ENCODE assay signal across 8 cellular contexts in genomic region chr11:103028304-103029020, GRCh38.
DNase-seq lines count a peak whose midpoint lies in the region; ATAC-seq lines count a peak whose summit lies in the region.
"Not testable (repeated sequence)": the region's sequence is repeated elsewhere in the genome, so short reads cannot be mapped to it uniquely, and the experiment has no call there.

No MANE protein-coding gene starts in this region.

- H3K27me3 Mint-ChIP-seq in activated naive CD8-positive, alpha-beta T cell treated with anti-CD3 and anti-CD28 coated beads, Interleukin-2, amount 50 U/mL, for 24 hours = not testable (repeated sequence)

- H3K4me1 Mint-ChIP-seq in activated naive CD8-positive, alpha-beta T cell treated with anti-CD3 and anti-CD28 coated beads, Interleukin-2, amount 50 U/mL, for 24 hours = peaks cover 23% of the 10 kb centered on the region

- H3K36me3 Mint-ChIP-seq in activated naive CD8-positive, alpha-beta T cell treated with anti-CD3 and anti-CD28 coated beads, Interleukin-2, amount 50 U/mL, for 24 hours (ENCODE audit: low read depth) = not testable (repeated sequence)

- H3K4me3 Mint-ChIP-seq in activated naive CD8-positive, alpha-beta T cell treated with anti-CD3 and anti-CD28 coated beads, Interleukin-2, amount 50 U/mL, for 24 hours = not testable (repeated sequence)

- DNase-seq in CD1c-positive myeloid dendritic cell (ENCODE audit: extremely low spot score) = peak; percentile 17
- DNase-seq in activated naive CD8-positive, alpha-beta T cell treated with anti-CD3 and anti-CD28 coated beads, Interleukin-2, amount 50 U/mL, for 24 hours = not testable (repeated sequence)

- ATAC-seq in GM18861 (IDR thresholded peaks at IDR 0.05; ENCODE audit: unreplicated experiment) = peak; percentile 98
- peak; percentile 95 for ATAC-seq in GM19455 (IDR thresholded peaks at IDR 0.05; ENCODE audit: unreplicated experiment)
- peak; percentile 93 for ATAC-seq in GM21825 (IDR thresholded peaks at IDR 0.05; ENCODE audit: unreplicated experiment)
- ATAC-seq in HG03025 (IDR thresholded peaks at IDR 0.05; ENCODE audit: low FRiP score, unreplicated experiment) = peak; percentile 83
- peak; percentile 98 for ATAC-seq in HG03442 (IDR thresholded peaks at IDR 0.05; ENCODE audit: unreplicated experiment)
- ATAC-seq in activated CD4-positive, CD25-positive, alpha-beta regulatory T cell treated with anti-CD3 and anti-CD28 coated beads, Interleukin-2, amount 50 U/mL, for 24 hours = peak; percentile 68 to 75
- peak; percentile 91 for ATAC-seq in activated naive CD8-positive, alpha-beta T cell treated with anti-CD3 and anti-CD28 coated beads, Interleukin-2, amount 50 U/mL, for 24 hours

- H3K9me3 Mint-ChIP-seq in activated naive CD8-positive, alpha-beta T cell treated with anti-CD3 and anti-CD28 coated beads, Interleukin-2, amount 50 U/mL, for 24 hours = not testable (repeated sequence)

- peak overlapping the region; percentile 68 for H3K27ac Mint-ChIP-seq in activated naive CD8-positive, alpha-beta T cell treated with anti-CD3 and anti-CD28 coated beads, Interleukin-2, amount 50 U/mL, for 24 hours
